Comparison of ENCODE assay signal across 36 cellular contexts in genomic region chr1:2000850-2001249, GRCh38. TPM values are rescaled to one million over a fixed set of nuclear protein-coding genes. Genes with fewer than 3 reads are reported as not detected.
"Had no signal": no experiment of that assay in that cellular context is flagged by ENCODE, and none has a peak within 500 bp of the region (broad histone marks: within the 10 kb centered on the region; RNA-seq: fewer than 3 reads in every experiment).

No MANE protein-coding gene starts in this region.

- H3K27ac ChIP-seq: ascending aorta, cardiac muscle cell, SJCRH30, SK-N-MC had no signal

- H3K4me1 Mint-ChIP-seq: central memory CD8-positive, alpha-beta T cell had no signal

- H3K4me1 ChIP-seq: ascending aorta, SJCRH30 had no signal

- FAIRE-seq: RCC 7860 had no signal

- H3K9me3 Mint-ChIP-seq: activated CD4-positive, alpha-beta T cell treated with anti-CD3 and anti-CD28 coated beads, Interleukin-2, amount 10 ng/mL, durations not matched to agents 7 days and 5 days; activated naive CD4-positive, alpha-beta T cell treated with anti-CD3 and anti-CD28 coated beads for 36 hours; activated T-cell treated with anti-CD3 and anti-CD28 coated beads, Interleukin-2, amount 50 U/mL, for 24 hours; activated T-helper 2 cell treated with anti-CD3 and anti-CD28 coated beads, Interferon-gamma antibody, Interleukin-2, Interleukin-4, amounts not matched to agents 10 μg/mL and 5 μg/mL and 100 μg/mL, durations not matched to agents 14 hours and 24 hours and 36 hours; central memory CD8-positive, alpha-beta T cell had no signal

- H3K9me3 ChIP-seq: ascending aorta, MG63, SJCRH30 had no signal

- H3K4me3 ChIP-seq: ascending aorta, cardiac muscle cell, MG63, SJCRH30, SK-N-MC had no signal

- ATAC-seq: activated CD4-positive, alpha-beta T cell treated with anti-CD3 and anti-CD28 coated beads for 36 hours; activated CD4-positive, CD25-positive, alpha-beta regulatory T cell treated with anti-CD3 and anti-CD28 coated beads, Interleukin-2, amount 50 U/mL, for 24 hours; activated CD8-positive, alpha-beta T cell treated with anti-CD3 and anti-CD28 coated beads, Interleukin-2, amount 10 ng/mL, durations not matched to agents 7 days and 5 days; PC-3 had no signal

- H3K36me3 Mint-ChIP-seq: activated naive CD8-positive, alpha-beta T cell had no signal

- H3K27me3 ChIP-seq: cardiac muscle cell, MG63 had no signal

- H3K36me3 ChIP-seq: ascending aorta, cardiac muscle cell, MG63, SJCRH30 had no signal

- DNase-seq: activated CD4-positive, alpha-beta T cell treated with anti-CD3 and anti-CD28 coated beads for 36 hours; activated CD4-positive, alpha-beta T cell treated with anti-CD3 and anti-CD28 coated beads, Interleukin-2, amount 10 ng/mL, durations not matched to agents 7 days and 5 days; activated CD4-positive, alpha-beta T cell treated with anti-CD3 and anti-CD28 coated beads, Interleukin-2, amount 50 U/mL, for 48 hours; activated CD8-positive, alpha-beta T cell treated with anti-CD3 and anti-CD28 coated beads, Interleukin-2, amount 10 ng/mL, durations not matched to agents 7 days and 5 days; activated gamma-delta T cell; activated naive CD4-positive, alpha-beta T cell treated with anti-CD3 and anti-CD28 coated beads for 36 hours; activated T-cell treated with anti-CD3 and anti-CD28 coated beads, Interleukin-2, amount 50 U/mL, for 24 hours; amygdala; Kasumi-1; KG1; MG63; NCI-H1048; NCI-H1105 treated with DMSO at 0.1 percent for 48 hours; NCI-H1436; NCI-H1694 treated with DMSO at 0.1 percent for 48 hours; NCI-H2029; NCI-H2107; NCI-H2171; NCI-H510A; NCI-H526; NCI-H748 treated with DMSO at 0.1 percent for 48 hours; NK-92 treated with Interleukin-12 subunit alpha and Interleukin-12 subunit beta, amount 100 ng/mL, for 24 hours; PC-3; SHP77; SJCRH30; T1000 had no signal

- H3K27ac Mint-ChIP-seq: activated CD4-positive, alpha-beta T cell treated with anti-CD3 and anti-CD28 coated beads for 36 hours; activated CD4-positive, alpha-beta T cell treated with anti-CD3 and anti-CD28 coated beads, Interleukin-2, amount 10 ng/mL, durations not matched to agents 7 days and 5 days; activated CD8-positive, alpha-beta T cell treated with anti-CD3 and anti-CD28 coated beads, Interleukin-2, amount 10 ng/mL, durations not matched to agents 7 days and 5 days; activated naive CD4-positive, alpha-beta T cell treated with anti-CD3 and anti-CD28 coated beads for 36 hours; activated naive CD8-positive, alpha-beta T cell; activated T-cell treated with anti-CD3 and anti-CD28 coated beads, Interleukin-2, amount 50 U/mL, for 24 hours; activated T-helper 2 cell treated with anti-CD3 and anti-CD28 coated beads, Interferon-gamma antibody, Interleukin-2, Interleukin-4, amounts not matched to agents 10 μg/mL and 5 μg/mL and 100 μg/mL, durations not matched to agents 14 hours and 24 hours and 36 hours had no signal

- H3K4me3 Mint-ChIP-seq: activated CD4-positive, alpha-beta T cell treated with anti-CD3 and anti-CD28 coated beads for 36 hours; activated CD4-positive, alpha-beta T cell treated with anti-CD3 and anti-CD28 coated beads, Interleukin-2, amount 10 ng/mL, durations not matched to agents 7 days and 5 days; activated CD8-positive, alpha-beta T cell treated with anti-CD3 and anti-CD28 coated beads, Interleukin-2, amount 10 ng/mL, durations not matched to agents 7 days and 5 days; activated naive CD4-positive, alpha-beta T cell treated with anti-CD3 and anti-CD28 coated beads for 36 hours; activated naive CD8-positive, alpha-beta T cell; activated T-cell treated with anti-CD3 and anti-CD28 coated beads, Interleukin-2, amount 50 U/mL, for 24 hours; central memory CD8-positive, alpha-beta T cell had no signal

RNA-seq across cellular contexts. Expression of gene CFAP74, which starts 2.7 kb away (rescaled TPM):
- total RNA-seq: activated CD4-positive, alpha-beta T cell treated with anti-CD3 and anti-CD28 coated beads, Interleukin-2, amount 10 ng/mL, durations not matched to agents 7 days and 5 days; activated CD8-positive, alpha-beta T cell treated with anti-CD3 and anti-CD28 coated beads, Interleukin-2, amount 10 ng/mL, durations not matched to agents 7 days and 5 days; activated naive CD4-positive, alpha-beta T cell treated with anti-CD3 and anti-CD28 coated beads for 36 hours; activated T-helper 2 cell treated with anti-CD3 and anti-CD28 coated beads, Interferon-gamma antibody, Interleukin-2, Interleukin-4, amounts not matched to agents 10 μg/mL and 5 μg/mL and 100 μg/mL, durations not matched to agents 14 hours and 24 hours and 36 hours; ascending aorta; PC-3; SJCRH30; T-helper 1 cell treated with Interleukin-12 subunit alpha and Interleukin-12 subunit beta and Interleukin-4 antibody, amounts not matched to agents 30 ng/mL and 1 ng/mL, for 36 hours; T-helper 2 cell treated with Interferon-gamma antibody and Interleukin-4, amounts not matched to agents 100 ng/mL and 5 ng/mL, for 36 hours had no signal

RNA-seq across cellular contexts. Expression of gene GABRD, which starts 18.3 kb away (rescaled TPM):
- total RNA-seq: activated CD4-positive, alpha-beta T cell treated with anti-CD3 and anti-CD28 coated beads for 36 hours; activated CD4-positive, alpha-beta T cell treated with anti-CD3 and anti-CD28 coated beads, Interleukin-2, amount 10 ng/mL, durations not matched to agents 7 days and 5 days; activated CD8-positive, alpha-beta T cell treated with anti-CD3 and anti-CD28 coated beads, Interleukin-2, amount 10 ng/mL, durations not matched to agents 7 days and 5 days; activated naive CD4-positive, alpha-beta T cell treated with anti-CD3 and anti-CD28 coated beads for 36 hours; activated T-helper 2 cell treated with anti-CD3 and anti-CD28 coated beads, Interferon-gamma antibody, Interleukin-2, Interleukin-4, amounts not matched to agents 10 μg/mL and 5 μg/mL and 100 μg/mL, durations not matched to agents 14 hours and 24 hours and 36 hours; ascending aorta; cardiac muscle cell; PC-3; SJCRH30; T-helper 1 cell treated with Interleukin-12 subunit alpha and Interleukin-12 subunit beta and Interleukin-4 antibody, amounts not matched to agents 30 ng/mL and 1 ng/mL, for 36 hours; T-helper 2 cell treated with Interferon-gamma antibody and Interleukin-4, amounts not matched to agents 100 ng/mL and 5 ng/mL, for 36 hours had no signal
- polyA plus RNA-seq: cardiac muscle cell had no signal
